1 cellular context compared by ENCODE assay signal in the genomic region with DNA sequence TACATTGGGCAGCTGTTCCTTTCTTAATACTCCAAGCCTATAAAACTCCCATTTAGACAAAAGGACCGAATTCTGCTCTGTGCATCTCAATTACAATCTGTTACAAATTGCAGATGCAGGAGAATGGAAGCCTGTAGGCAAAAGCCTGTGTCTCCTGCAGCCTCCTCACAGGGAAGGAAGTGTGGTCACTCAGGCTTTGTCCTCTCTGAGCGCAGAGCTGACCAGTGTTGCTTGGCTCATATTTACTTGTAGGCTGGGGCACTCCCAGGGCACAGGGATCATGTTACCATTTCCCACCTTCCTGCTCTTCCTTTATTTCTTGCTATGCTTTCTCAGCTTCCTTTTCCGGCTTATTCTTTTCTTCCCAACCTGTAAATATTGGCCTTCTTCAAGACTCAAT.
TF ChIP-seq lines count a peak whose summit lies in the region.

No MANE protein-coding gene starts in this region.

TF ChIP-seq in HCT116, 20 proteins besides CTCF, POLR2A, EP300 and RAD21 (continued from another document):
- TF ChIP-seq ELF1 (IDR thresholded peaks at IDR 0.05; ENCODE audit: borderline replicate concordance, low read depth) (no peak), CEBPB (IDR thresholded peaks at IDR 0.05; ENCODE audit: low read depth) (no peak), SP1 (IDR thresholded peaks at IDR 0.05; ENCODE audit: low read depth) (no peak), EZH2 (IDR thresholded peaks at IDR 0.05) (no peak), ZNF274 (IDR thresholded peaks at IDR 0.05; ENCODE audit: low read depth, low read length) (no peak), CBX3 (IDR thresholded peaks at IDR 0.05; ENCODE audit: low read depth) (no peak), YY1 (IDR thresholded peaks at IDR 0.05; ENCODE audit: extremely low read depth, insufficient replicate concordance, low read depth, low read length) (no peak), ZFX (IDR thresholded peaks at IDR 0.05) (no peak), EGR1 (IDR thresholded peaks at IDR 0.05; ENCODE audit: low read depth) (no peak)
- TF ChIP-seq, protein P1, sequence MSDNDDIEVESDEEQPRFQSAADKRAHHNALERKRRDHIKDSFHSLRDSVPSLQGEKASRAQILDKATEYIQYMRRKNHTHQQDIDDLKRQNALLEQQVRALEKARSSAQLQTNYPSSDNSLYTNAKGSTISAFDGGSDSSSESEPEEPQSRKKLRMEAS (IDR thresholded peaks at IDR 0.05), result no peak
TF ChIP-seq in HCT116: peak in this region for 0.
